ENCODE assay signal across 1 cellular context in genomic region chr4:118278473-118279274, GRCh38.
TF ChIP-seq lines count a peak whose summit lies in the region.

No MANE protein-coding gene starts in this region.

TF ChIP-seq in HepG2, 621 proteins besides CTCF, POLR2A, EP300 and RAD21 (continued from another document and continues in another):
- TF ChIP-seq PRMT3 (CRISPR knock-in tag; IDR thresholded peaks at IDR 0.05; ENCODE audit: borderline replicate concordance, low read depth) (peak; percentile 80; the same call in 1 of the 2 replicates), ZNF614 (CRISPR knock-in tag; IDR thresholded peaks at IDR 0.05; ENCODE audit: borderline replicate concordance) (peak; percentile 84; the same call in 1 of the 2 replicates), FOXO4 (CRISPR knock-in tag; conservative IDR thresholded peaks at IDR 0.05) (no peak), PRDM4 (CRISPR knock-in tag; IDR thresholded peaks at IDR 0.05; ENCODE audit: borderline replicate concordance) (peak; percentile 75; the same call in 1 of the 2 replicates), ZFP62 (CRISPR knock-in tag; IDR thresholded peaks at IDR 0.05) (no peak), ZNF780A (CRISPR knock-in tag; IDR thresholded peaks at IDR 0.05) (no peak), ZNF326 (CRISPR knock-in tag; IDR thresholded peaks at IDR 0.05; ENCODE audit: borderline replicate concordance) (no peak), MLX (CRISPR knock-in tag; IDR thresholded peaks at IDR 0.05) (peak; percentile 73), ZNF710 (CRISPR knock-in tag; IDR thresholded peaks at IDR 0.05; ENCODE audit: borderline replicate concordance) (0 out of 2 replicates have a peak, but pooled peaks have one; percentile 35), MTERF4 (CRISPR knock-in tag; IDR thresholded peaks at IDR 0.05) (0 out of 2 replicates have a peak, but pooled peaks have one; percentile 26), ELF1 (CRISPR knock-in tag; IDR thresholded peaks at IDR 0.05) (peak; percentile 54; the same call in 1 of the 2 replicates), HDAC1 (CRISPR knock-in tag; IDR thresholded peaks at IDR 0.05) (peak; percentile 73), NR3C1 (CRISPR knock-in tag; IDR thresholded peaks at IDR 0.05) (no peak), NFE2L2 (IDR thresholded peaks at IDR 0.05; ENCODE audit: low read length) (no peak), SETDB1 (CRISPR knock-in tag; IDR thresholded peaks at IDR 0.05; ENCODE audit: borderline replicate concordance) (no peak), ZNF503 (CRISPR knock-in tag; IDR thresholded peaks at IDR 0.05) (peak; percentile 77), FOXA3 (CRISPR knock-in tag; IDR thresholded peaks at IDR 0.05) (peak; percentile 70), PLRG1 (conservative IDR thresholded peaks at IDR 0.05) (no peak), KDM1A (CRISPR knock-in tag; IDR thresholded peaks at IDR 0.05) (no peak), EZH2 (conservative IDR thresholded peaks at IDR 0.05; ENCODE audit: low read depth, low read length) (no peak), ZBTB2 (CRISPR knock-in tag; IDR thresholded peaks at IDR 0.05; ENCODE audit: low read depth) (no peak), NFKBIZ (CRISPR knock-in tag; IDR thresholded peaks at IDR 0.05) (peak; percentile 82), KMT2B (CRISPR knock-in tag; IDR thresholded peaks at IDR 0.05) (peak; percentile 78), RBM39 (IDR thresholded peaks at IDR 0.05; ENCODE audit: low read depth, low read length, poor library complexity, severe bottlenecking) (no peak), SRSF4 (IDR thresholded peaks at IDR 0.05; ENCODE audit: low read depth, low read length, poor library complexity, severe bottlenecking) (no peak), ZNF766 (CRISPR knock-in tag; IDR thresholded peaks at IDR 0.05; ENCODE audit: borderline replicate concordance) (peak; percentile 73; the same call in 1 of the 2 replicates), ZNF350 (CRISPR knock-in tag; IDR thresholded peaks at IDR 0.05; ENCODE audit: borderline replicate concordance, low read depth) (peak; percentile 60), KDM6A (CRISPR knock-in tag; IDR thresholded peaks at IDR 0.05; ENCODE audit: low read depth) (0 out of 2 replicates have a peak, but pooled peaks have one; percentile 24), ZNF260 (CRISPR knock-in tag; IDR thresholded peaks at IDR 0.05; ENCODE audit: borderline replicate concordance, low read depth) (no peak), ZNF839 (CRISPR knock-in tag; IDR thresholded peaks at IDR 0.05; ENCODE audit: borderline replicate concordance) (no peak), MLXIP (CRISPR knock-in tag; IDR thresholded peaks at IDR 0.05; ENCODE audit: borderline replicate concordance) (peak; percentile 76; the same call in 1 of the 2 replicates), KLF12 (CRISPR knock-in tag; IDR thresholded peaks at IDR 0.05; ENCODE audit: borderline replicate concordance) (peak; percentile 90), ELF4 (CRISPR knock-in tag; IDR thresholded peaks at IDR 0.05; ENCODE audit: borderline replicate concordance) (peak; percentile 88; the same call in 1 of the 2 replicates), TOPORS (CRISPR knock-in tag; IDR thresholded peaks at IDR 0.05) (no peak; the same call in 1 of the 2 replicates), KMT2A (CRISPR knock-in tag; IDR thresholded peaks at IDR 0.05) (peak; percentile 82), HOXA3 (CRISPR knock-in tag; IDR thresholded peaks at IDR 0.05) (peak; percentile 75; the same call in 1 of the 2 replicates), PCBP1 (IDR thresholded peaks at IDR 0.05; ENCODE audit: borderline replicate concordance, low read depth, low read length) (no peak), GPN1 (CRISPR knock-in tag; IDR thresholded peaks at IDR 0.05; ENCODE audit: borderline replicate concordance) (no peak), ZBTB49 (CRISPR knock-in tag; IDR thresholded peaks at IDR 0.05; ENCODE audit: borderline replicate concordance) (no peak), USF2 (IDR thresholded peaks at IDR 0.05; ENCODE audit: low read depth, low read length) (peak; percentile 49), USF2 (CRISPR knock-in tag; IDR thresholded peaks at IDR 0.05; ENCODE audit: borderline replicate concordance) (peak; percentile 53; the same call in 1 of the 2 replicates), CHD2 (IDR thresholded peaks at IDR 0.05; ENCODE audit: low read depth, low read length) (no peak; the same call in 1 of the 2 replicates), ATF7 (IDR thresholded peaks at IDR 0.05) (no peak), ATF7 (CRISPR knock-in tag; IDR thresholded peaks at IDR 0.05) (no peak), PAX8 (CRISPR knock-in tag; IDR thresholded peaks at IDR 0.05; ENCODE audit: borderline replicate concordance) (peak; percentile 28; the same call in 1 of the 2 replicates)
